In genomic region chr6:143427109-143427817, GRCh38 we compare ENCODE assay signal across 1 cellular context.
TF ChIP-seq lines count a peak whose summit lies in the region.

No MANE protein-coding gene starts in this region.

TF ChIP-seq in HEK293, 187 proteins besides CTCF, POLR2A, EP300 and RAD21 (continued from another document):
- TF ChIP-seq REST (tag by site-specific recombination; IDR thresholded peaks at IDR 0.05), result no peak
- TF ChIP-seq ZBTB20 (tag by site-specific recombination; IDR thresholded peaks at IDR 0.05), result peak; percentile 30; the same call in 1 of the 2 replicates
- TF ChIP-seq ATF2 (tag by site-specific recombination; IDR thresholded peaks at IDR 0.05; ENCODE audit: low read depth), result no peak
- TF ChIP-seq ZNF350 (tag by site-specific recombination; IDR thresholded peaks at IDR 0.05), result no peak
